In genomic region chrX:130482871-130483270, GRCh38 we compare ENCODE assay signal across 23 cellular contexts.
"Had no signal": no experiment of that assay in that cellular context is flagged by ENCODE, and none has a peak within 500 bp of the region (broad histone marks: within the 10 kb centered on the region; RNA-seq: fewer than 3 reads in every experiment).

No MANE protein-coding gene starts in this region.

- ATAC-seq: activated CD8-positive, alpha-beta memory T cell treated with anti-CD3 and anti-CD28 coated beads, Interleukin-2, amount 10 ng/mL, durations not matched to agents 7 days and 5 days; activated CD8-positive, alpha-beta T cell treated with anti-CD3 and anti-CD28 coated beads, Interleukin-2, amount 10 ng/mL, durations not matched to agents 7 days and 5 days; activated T-cell treated with anti-CD3 and anti-CD28 coated beads, Interleukin-2, amount 50 U/mL, for 72 hours; body of pancreas; left lung; lower lobe of right lung had no signal

- H3K4me1 Mint-ChIP-seq: activated B cell treated with CpG ODN at 0.5 μM for 24 hours; activated CD8-positive, alpha-beta memory T cell treated with anti-CD3 and anti-CD28 coated beads, Interleukin-2, amount 10 ng/mL, durations not matched to agents 7 days and 5 days; activated naive CD8-positive, alpha-beta T cell treated with anti-CD3 and anti-CD28 coated beads for 36 hours had no signal

- H3K27ac Mint-ChIP-seq: activated B cell treated with CpG ODN at 0.5 μM for 24 hours; activated CD8-positive, alpha-beta memory T cell treated with anti-CD3 and anti-CD28 coated beads, Interleukin-2, amount 10 ng/mL, durations not matched to agents 7 days and 5 days; activated CD8-positive, alpha-beta T cell treated with anti-CD3 and anti-CD28 coated beads, Interleukin-2, amount 10 ng/mL, durations not matched to agents 7 days and 5 days; activated naive CD8-positive, alpha-beta T cell treated with anti-CD3 and anti-CD28 coated beads for 36 hours; activated T-cell treated with anti-CD3 and anti-CD28 coated beads, Interleukin-2, amount 50 U/mL, for 72 hours; natural killer cell treated with Interleukin-12 subunit alpha and Interleukin-12 subunit beta and Interleukin-15 and Interleukin-18, amount 100 ng/mL, for 72 hours had no signal

- H3K36me3 Mint-ChIP-seq: activated CD8-positive, alpha-beta memory T cell treated with anti-CD3 and anti-CD28 coated beads, Interleukin-2, amount 10 ng/mL, durations not matched to agents 7 days and 5 days; activated naive CD8-positive, alpha-beta T cell treated with anti-CD3 and anti-CD28 coated beads for 36 hours; natural killer cell treated with Interleukin-12 subunit alpha and Interleukin-12 subunit beta and Interleukin-15 and Interleukin-18, amount 100 ng/mL, for 72 hours had no signal

- H3K36me3 ChIP-seq: adrenal gland, esophagus muscularis mucosa, left lung, lower lobe of right lung, right atrium auricular region, tibial nerve had no signal

- H3K27ac ChIP-seq: adrenal gland, body of pancreas, esophagus muscularis mucosa, left lung, lower lobe of right lung, right atrium auricular region, tibial nerve had no signal

- H3K9me3 Mint-ChIP-seq: activated B cell treated with CpG ODN at 0.5 μM for 24 hours; activated naive CD8-positive, alpha-beta T cell treated with anti-CD3 and anti-CD28 coated beads for 36 hours; activated T-cell treated with anti-CD3 and anti-CD28 coated beads, Interleukin-2, amount 50 U/mL, for 72 hours; natural killer cell treated with Interleukin-12 subunit alpha and Interleukin-12 subunit beta and Interleukin-15 and Interleukin-18, amount 100 ng/mL, for 72 hours had no signal

- DNase-seq: activated B cell treated with CpG ODN at 0.5 μM for 24 hours; activated CD8-positive, alpha-beta memory T cell treated with anti-CD3 and anti-CD28 coated beads, Interleukin-2, amount 10 ng/mL, durations not matched to agents 7 days and 5 days; activated CD8-positive, alpha-beta T cell treated with anti-CD3 and anti-CD28 coated beads, Interleukin-2, amount 10 ng/mL, durations not matched to agents 7 days and 5 days; activated effector memory CD4-positive, alpha-beta T cell treated with Interleukin-2 at 50 U/mL for 16 hours; activated naive CD4-positive, alpha-beta T cell treated with Interleukin-2 at 50 U/mL for 16 hours; activated naive CD8-positive, alpha-beta T cell treated with anti-CD3 and anti-CD28 coated beads for 36 hours; activated T-cell treated with anti-CD3 and anti-CD28 coated beads for 4 hours; activated T-cell treated with anti-CD3 and anti-CD28 coated beads, Interleukin-2, amount 50 U/mL, for 72 hours; adrenal gland; aorta; body of pancreas; dermis blood vessel endothelial cell; effector CD4-positive, alpha-beta T cell; foreskin melanocyte; left lung; lower lobe of right lung; mesenchymal stem cell; stimulated activated naive CD4-positive, alpha-beta T cell; T1000 had no signal

- H3K27me3 Mint-ChIP-seq: activated B cell treated with CpG ODN at 0.5 μM for 24 hours; activated naive CD8-positive, alpha-beta T cell treated with anti-CD3 and anti-CD28 coated beads for 36 hours had no signal

- H3K27me3 ChIP-seq: body of pancreas, esophagus muscularis mucosa, left lung, right atrium auricular region, tibial nerve had no signal

- H3K4me1 ChIP-seq: adrenal gland, esophagus muscularis mucosa, left lung, lower lobe of right lung, right atrium auricular region, tibial nerve had no signal

- H3K4me3 Mint-ChIP-seq: activated B cell treated with CpG ODN at 0.5 μM for 24 hours; activated CD8-positive, alpha-beta memory T cell treated with anti-CD3 and anti-CD28 coated beads, Interleukin-2, amount 10 ng/mL, durations not matched to agents 7 days and 5 days; activated CD8-positive, alpha-beta T cell treated with anti-CD3 and anti-CD28 coated beads, Interleukin-2, amount 10 ng/mL, durations not matched to agents 7 days and 5 days; activated naive CD8-positive, alpha-beta T cell treated with anti-CD3 and anti-CD28 coated beads for 36 hours; activated T-cell treated with anti-CD3 and anti-CD28 coated beads, Interleukin-2, amount 50 U/mL, for 72 hours; natural killer cell treated with Interleukin-12 subunit alpha and Interleukin-12 subunit beta and Interleukin-15 and Interleukin-18, amount 100 ng/mL, for 72 hours had no signal

- H3K9me3 ChIP-seq: adrenal gland, body of pancreas, esophagus muscularis mucosa, left lung, lower lobe of right lung, right atrium auricular region, tibial nerve had no signal

- H3K4me3 ChIP-seq: adrenal gland, body of pancreas, esophagus muscularis mucosa, left lung, lower lobe of right lung, right atrium auricular region, tibial nerve had no signal
